ENCODE assay signal across 8 cellular contexts in the genomic region with DNA sequence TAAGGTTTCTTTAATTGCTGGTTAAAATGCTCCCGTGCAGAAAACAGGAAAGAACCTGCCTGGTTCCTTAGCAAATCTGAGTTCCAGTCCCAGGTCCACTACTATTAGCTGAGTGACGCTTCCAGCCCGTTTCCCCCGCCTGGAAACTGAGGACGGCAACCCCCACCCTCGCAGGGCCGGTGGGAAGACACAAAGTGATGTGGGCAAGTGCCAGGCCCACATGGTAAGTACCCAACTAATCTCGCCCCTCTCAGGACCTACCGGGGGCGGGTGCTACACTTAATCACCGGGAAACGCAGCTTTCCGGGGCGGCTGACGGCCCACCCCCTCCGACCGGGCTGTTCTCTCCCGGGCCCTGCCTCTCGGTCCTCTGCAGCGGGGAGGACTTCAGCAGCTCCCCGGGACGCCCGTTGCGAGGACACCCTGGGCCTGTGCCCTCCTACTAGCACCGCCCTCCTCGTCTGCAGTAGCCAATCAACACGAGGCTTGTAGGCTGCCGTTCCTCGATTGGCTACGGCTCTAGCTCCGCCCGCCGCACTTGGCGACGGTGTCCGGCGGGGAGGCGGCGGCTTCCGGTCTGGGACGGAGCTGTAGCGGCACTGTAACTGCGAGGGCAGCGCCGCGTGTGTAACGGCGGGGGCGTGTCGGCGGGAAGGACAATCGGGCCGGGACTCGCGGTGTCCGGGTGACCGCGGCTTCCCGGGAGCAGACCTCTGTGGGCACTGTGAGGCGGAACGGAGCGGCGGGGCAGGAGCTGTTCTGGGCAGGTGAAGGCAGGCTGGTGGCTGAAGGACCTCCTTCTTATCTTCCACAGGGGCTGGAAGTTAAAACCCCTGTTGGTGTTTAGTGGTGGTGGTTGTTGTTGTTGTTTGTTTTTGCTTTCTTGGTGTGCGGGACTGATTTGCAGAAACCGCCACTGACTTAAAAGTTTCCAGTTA. TPM values are rescaled to one million over a fixed set of nuclear protein-coding genes. Genes with fewer than 3 reads are reported as not detected.
DNase-seq lines count a peak whose midpoint lies in the region; ATAC-seq and TF ChIP-seq lines count a peak whose summit lies in the region.

A gene with protein sequence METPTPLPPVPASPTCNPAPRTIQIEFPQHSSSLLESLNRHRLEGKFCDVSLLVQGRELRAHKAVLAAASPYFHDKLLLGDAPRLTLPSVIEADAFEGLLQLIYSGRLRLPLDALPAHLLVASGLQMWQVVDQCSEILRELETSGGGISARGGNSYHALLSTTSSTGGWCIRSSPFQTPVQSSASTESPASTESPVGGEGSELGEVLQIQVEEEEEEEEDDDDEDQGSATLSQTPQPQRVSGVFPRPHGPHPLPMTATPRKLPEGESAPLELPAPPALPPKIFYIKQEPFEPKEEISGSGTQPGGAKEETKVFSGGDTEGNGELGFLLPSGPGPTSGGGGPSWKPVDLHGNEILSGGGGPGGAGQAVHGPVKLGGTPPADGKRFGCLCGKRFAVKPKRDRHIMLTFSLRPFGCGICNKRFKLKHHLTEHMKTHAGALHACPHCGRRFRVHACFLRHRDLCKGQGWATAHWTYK (plus strand): TSS at position 568 of the 938 bp plus-strand sequence. CDS start 525 bp downstream, outside the sequence.

- no peaks in the 10 kb centered on the region for H3K27me3 ChIP-seq in SK-N-SH (ENCODE audit: insufficient read depth)
- H3K27me3 ChIP-seq in testis: no peaks in the 10 kb centered on the region

- ATAC-seq in HG02610 (IDR thresholded peaks at IDR 0.05; ENCODE audit: unreplicated experiment): peak; percentile 99
- peak; percentile 99 for ATAC-seq in omental fat pad (ENCODE audit: low FRiP score)

- peaks cover 16% of the 10 kb centered on the region for H3F3A ChIP-seq in SK-N-SH (replicated peaks; ENCODE audit: insufficient read depth)

- WGBS in SK-N-SH (ENCODE audit: low lambda C conversion rate): 2% methylated on average over 12 of the region's 65 CpGs
- WGBS in testis, 2 donors: 1 to 2% methylated on average over 21 to 40 of the region's 65 CpGs

- peaks cover 10% of the 10 kb centered on the region for H3K36me3 Mint-ChIP-seq in activated naive CD4-positive, alpha-beta T cell treated with anti-CD3 and anti-CD28 coated beads, Interleukin-2, amount 50 U/mL, for 24 hours

- H3K36me3 ChIP-seq in SK-N-SH (replicated peaks in 1 of 2; ENCODE audit: control insufficient read depth in 1 of 2, insufficient read depth in 2 of 2, low read length in 1 of 2) (peaks cover 10 to 23% of the 10 kb centered on the region in 2 experiments), testis (ENCODE audit: low read depth, missing control alignments) (no peaks in the 10 kb centered on the region)

- no peaks in the 10 kb centered on the region for H4K20me1 ChIP-seq in SK-N-SH (ENCODE audit: insufficient read depth)

- peak within 1 kb of the TSS; percentile 96 for H3K27ac Mint-ChIP-seq in activated naive CD4-positive, alpha-beta T cell treated with anti-CD3 and anti-CD28 coated beads, Interleukin-2, amount 50 U/mL, for 24 hours

- TF ChIP-seq RAD21 in SK-N-SH (IDR thresholded peaks at IDR 0.05; ENCODE audit: low read length): no peak

- TF ChIP-seq POLR2A in testis (IDR thresholded peaks at IDR 0.05): peak; percentile 84

- H3K4me1 Mint-ChIP-seq in activated naive CD4-positive, alpha-beta T cell treated with anti-CD3 and anti-CD28 coated beads, Interleukin-2, amount 50 U/mL, for 24 hours: peaks cover 53% of the 10 kb centered on the region

- peak within 1 kb of the TSS; percentile 71 for H3K9ac ChIP-seq in SK-N-SH

- POLR2A ChIA-PET in GM10248 (lab: Yijun Ruan, JAX): interaction anchor here (0.6 kb wide), 1 partner anchor 81 kb away, joined by 3 read pairs; no protein-coding TSS in a partner anchor
- POLR2A ChIA-PET in SK-N-SH (lab: Yijun Ruan, JAX): interaction anchor here (0.9 to 1.7 kb wide), 5 partner anchors 9 to 126 kb away, joined by 3 to 9 read pairs (median 4); a partner anchor contains a TSS

- peak within 1 kb of the TSS; percentile 99 for H3K4me3 Mint-ChIP-seq in activated naive CD4-positive, alpha-beta T cell treated with anti-CD3 and anti-CD28 coated beads, Interleukin-2, amount 50 U/mL, for 24 hours

- H3K27me3 Mint-ChIP-seq in activated naive CD4-positive, alpha-beta T cell treated with anti-CD3 and anti-CD28 coated beads, Interleukin-2, amount 50 U/mL, for 24 hours: no peaks in the 10 kb centered on the region

- CTCF ChIA-PET in GM10248 (lab: Yijun Ruan, JAX) (interaction anchor here (0.7 to 1.7 kb wide), 11 partner anchors 8 to 246 kb away, joined by 3 to 7 read pairs (median 3); no protein-coding TSS in a partner anchor), SK-N-SH (lab: Yijun Ruan, JAX) (interaction anchor here (0.8 to 2.0 kb wide), 6 partner anchors 13 to 135 kb away, joined by 3 to 8 read pairs (median 4); no protein-coding TSS in a partner anchor)

- intact Hi-C loops in testis (cut with DNase I; ENCODE audit: low total_unique reads): no loop called here

- TF ChIP-seq EP300 in SK-N-SH (IDR thresholded peaks at IDR 0.05; ENCODE audit: borderline replicate concordance in 1 of 2, low read depth in 1 of 2, low read length in 1 of 2): no peak

- H3K27ac ChIP-seq in SK-N-SH (ENCODE audit: low read depth in 2 of 2, low read length in 1 of 2) (peak within 1 kb of the TSS; percentile 57 to 79; a peak in 3 of 4 replicates), testis (peak within 1 kb of the TSS; percentile 14 to 62)

- peak within 1 kb of the TSS; percentile 85 for H2AFZ ChIP-seq in SK-N-SH (ENCODE audit: low read depth)

- H3K9me3 ChIP-seq in SK-N-SH (no peaks in the 10 kb centered on the region), testis (no peaks in the 10 kb centered on the region)

- H3K4me3 ChIP-seq in SK-N-SH (ENCODE audit: low read depth in 2 of 2, low read length in 1 of 2) (peak within 1 kb of the TSS; percentile 81 to 85), testis (peak within 1 kb of the TSS; percentile 62 to 77)

- peaks cover 32% of the 10 kb centered on the region for H3K79me2 ChIP-seq in SK-N-SH (ENCODE audit: insufficient read depth)

- peak within 1 kb of the TSS; percentile 82 for H3K4me2 ChIP-seq in SK-N-SH

- DNase-seq in GM10248 (ENCODE audit: extremely low spot score) (peak; percentile 99), NCI-H1092 (lab: John Stamatoyannopoulos, UW) (peak; percentile 90), SK-N-SH (peak; percentile 99), glomerular visceral epithelial cell (ENCODE audit: extremely low spot score) (peak; percentile 96), omental fat pad (ENCODE audit: low spot score) (peak; percentile 81), testis (peak; percentile 98)

- no peak for TF ChIP-seq CTCF in GM10248 (IDR thresholded peaks at IDR 0.05; ENCODE audit: control extremely low read depth, extremely low read depth, low read depth, missing control alignments)
- TF ChIP-seq CTCF in SK-N-SH (IDR thresholded peaks at IDR 0.05): no peak
- no peak for TF ChIP-seq CTCF in omental fat pad (IDR thresholded peaks at IDR 0.05)
- TF ChIP-seq CTCF in testis (IDR thresholded peaks at IDR 0.05): peak in 1 of 3 experiments; percentile 26

- H3K9me2 ChIP-seq in SK-N-SH: no peaks in the 10 kb centered on the region

- peaks cover 0 to 21% of the 10 kb centered on the region in 2 experiments; a peak in 1 of 4 replicates for H3K4me1 ChIP-seq in SK-N-SH (ENCODE audit: control insufficient read depth in 1 of 2, insufficient read depth in 2 of 2, low read depth in 1 of 2, low read length in 1 of 2)
- H3K4me1 ChIP-seq in testis: peaks cover 33% of the 10 kb centered on the region

- no peaks in the 10 kb centered on the region for H3K9me3 Mint-ChIP-seq in activated naive CD4-positive, alpha-beta T cell treated with anti-CD3 and anti-CD28 coated beads, Interleukin-2, amount 50 U/mL, for 24 hours

TF ChIP-seq in SK-N-SH, 30 proteins besides CTCF, POLR2A, EP300 and RAD21 (continues in another document):
- TF ChIP-seq, protein P1, sequence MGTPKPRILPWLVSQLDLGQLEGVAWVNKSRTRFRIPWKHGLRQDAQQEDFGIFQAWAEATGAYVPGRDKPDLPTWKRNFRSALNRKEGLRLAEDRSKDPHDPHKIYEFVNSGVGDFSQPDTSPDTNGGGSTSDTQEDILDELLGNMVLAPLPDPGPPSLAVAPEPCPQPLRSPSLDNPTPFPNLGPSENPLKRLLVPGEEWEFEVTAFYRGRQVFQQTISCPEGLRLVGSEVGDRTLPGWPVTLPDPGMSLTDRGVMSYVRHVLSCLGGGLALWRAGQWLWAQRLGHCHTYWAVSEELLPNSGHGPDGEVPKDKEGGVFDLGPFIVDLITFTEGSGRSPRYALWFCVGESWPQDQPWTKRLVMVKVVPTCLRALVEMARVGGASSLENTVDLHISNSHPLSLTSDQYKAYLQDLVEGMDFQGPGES (IDR thresholded peaks at IDR 0.05; ENCODE audit: low read depth, low read length): peak; percentile 60
- TF ChIP-seq, protein P2, sequence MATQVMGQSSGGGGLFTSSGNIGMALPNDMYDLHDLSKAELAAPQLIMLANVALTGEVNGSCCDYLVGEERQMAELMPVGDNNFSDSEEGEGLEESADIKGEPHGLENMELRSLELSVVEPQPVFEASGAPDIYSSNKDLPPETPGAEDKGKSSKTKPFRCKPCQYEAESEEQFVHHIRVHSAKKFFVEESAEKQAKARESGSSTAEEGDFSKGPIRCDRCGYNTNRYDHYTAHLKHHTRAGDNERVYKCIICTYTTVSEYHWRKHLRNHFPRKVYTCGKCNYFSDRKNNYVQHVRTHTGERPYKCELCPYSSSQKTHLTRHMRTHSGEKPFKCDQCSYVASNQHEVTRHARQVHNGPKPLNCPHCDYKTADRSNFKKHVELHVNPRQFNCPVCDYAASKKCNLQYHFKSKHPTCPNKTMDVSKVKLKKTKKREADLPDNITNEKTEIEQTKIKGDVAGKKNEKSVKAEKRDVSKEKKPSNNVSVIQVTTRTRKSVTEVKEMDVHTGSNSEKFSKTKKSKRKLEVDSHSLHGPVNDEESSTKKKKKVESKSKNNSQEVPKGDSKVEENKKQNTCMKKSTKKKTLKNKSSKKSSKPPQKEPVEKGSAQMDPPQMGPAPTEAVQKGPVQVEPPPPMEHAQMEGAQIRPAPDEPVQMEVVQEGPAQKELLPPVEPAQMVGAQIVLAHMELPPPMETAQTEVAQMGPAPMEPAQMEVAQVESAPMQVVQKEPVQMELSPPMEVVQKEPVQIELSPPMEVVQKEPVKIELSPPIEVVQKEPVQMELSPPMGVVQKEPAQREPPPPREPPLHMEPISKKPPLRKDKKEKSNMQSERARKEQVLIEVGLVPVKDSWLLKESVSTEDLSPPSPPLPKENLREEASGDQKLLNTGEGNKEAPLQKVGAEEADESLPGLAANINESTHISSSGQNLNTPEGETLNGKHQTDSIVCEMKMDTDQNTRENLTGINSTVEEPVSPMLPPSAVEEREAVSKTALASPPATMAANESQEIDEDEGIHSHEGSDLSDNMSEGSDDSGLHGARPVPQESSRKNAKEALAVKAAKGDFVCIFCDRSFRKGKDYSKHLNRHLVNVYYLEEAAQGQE (IDR thresholded peaks at IDR 0.05; ENCODE audit: low read depth, low read length): no peak
- no peak for TF ChIP-seq FOXM1 (IDR thresholded peaks at IDR 0.05; ENCODE audit: low read depth)

RNA-seq across cellular contexts. Expression of the gene that starts here (rescaled TPM):
- 5.7 and 5.9 TPM in 2 replicates for polyA plus RNA-seq in SK-N-SH (2012; rRNA removed)
- polyA plus RNA-seq in SK-N-SH (2012; cell fraction: cytosol; rRNA removed): 4.4 and 5.3 TPM in 2 replicates
- polyA plus RNA-seq in SK-N-SH (2012; cell fraction: nucleus; rRNA removed): 17.4 and 20.9 TPM in 2 replicates
- 1 to 10 TPM; 1.4 to 8.6 (median 5.7) TPM for total RNA-seq in omental fat pad
- 10 to 100 TPM; 15.2 to 15.7 TPM for total RNA-seq in testis
- polyA plus RNA-seq in testis (ENCODE audit: insufficient read depth, low read depth, low replicate concordance): 16.9 TPM

Comparison
In these comparisons a context has a peak if more than half of its experiments do, and no peak if none do; other contexts are left out.
1. Peak in every context shown above with its lines: DNase-seq, ATAC-seq, H3K4me3 ChIP-seq and H3K27ac ChIP-seq.